Comparison of ENCODE assay signal across 8 cellular contexts in genomic region chr18:68713791-68714190, GRCh38. TPM values are rescaled to one million over a fixed set of nuclear protein-coding genes. Genes with fewer than 3 reads are reported as not detected.
A peak's percentile ranks its signal among the peaks of the same experiment; 100 is the strongest.
DNase-seq lines count a peak whose midpoint lies in the region; ATAC-seq, FAIRE-seq and TF ChIP-seq lines count a peak whose summit lies in the region.

No MANE protein-coding gene starts in this region.

- H3K4me3 ChIP-seq in GM12878 (peak overlapping the region; percentile 89), mesodermal cell (ENCODE audit: extremely low read depth, insufficient read depth, low read length, poor library complexity, severe bottlenecking) (peak overlapping the region; percentile 98)

- H3K9me3 ChIP-seq in GM12878 (replicated peaks; ENCODE audit: control insufficient read depth, insufficient read depth, low read length) = no peaks in the 10 kb centered on the region
- H3K9me3 ChIP-seq in mesodermal cell (ENCODE audit: control insufficient read depth, low read length) = no peaks in the 10 kb centered on the region

- TF ChIP-seq POLR2A in GM12878 (IDR thresholded peaks at IDR 0.05; ENCODE audit: low read depth, low read length) = no peak

- in situ Hi-C loops in GM12878 (cut with MboI) = loop anchor here (10.0 kb wide), 1 partner anchor 1491 kb away; the partner anchor contains the start of gene RTTN

- H3K27ac ChIP-seq in GM12878 (ENCODE audit: control insufficient read depth, insufficient read depth) (no peak overlapping the region), mesodermal cell (ENCODE audit: low read depth, low read length, severe bottlenecking) (peak overlapping the region; percentile 24)

- peak overlapping the region; percentile 96 for H3K27ac Mint-ChIP-seq in stimulated activated naive CD8-positive, alpha-beta T cell treated with anti-CD3 and anti-CD28 coated beads, Interleukin-15, Interleukin-2, amounts not matched to agents 100 ng/mL and 50 ng/mL, for 24 hours

- no peak overlapping the region for H2AFZ ChIP-seq in GM12878 (ENCODE audit: control insufficient read depth, low read depth, low read length)

- no peak for FAIRE-seq in GM12878 (lab: Jason Lieb, UNC)

- CTCF ChIA-PET in GM12878 (lab: Yijun Ruan, JAX) = interaction anchor here (0.6 to 1.0 kb wide), 2 partner anchors 18 to 20 kb away, joined by 3 read pairs; no protein-coding TSS in a partner anchor

- DNase-seq in stimulated activated naive CD8-positive, alpha-beta T cell treated with anti-CD3 and anti-CD28 coated beads, Interleukin-15, Interleukin-2, amounts not matched to agents 100 U/mL and 50 U/mL, for 24 hours = no peak
- no peak for DNase-seq in GM12878 (ENCODE audit: low read depth, low spot score)
- no peak for DNase-seq in NCI-H446 (lab: John Stamatoyannopoulos, UW)
- DNase-seq in NCI-H2171 treated with DMSO at 0.1 percent for 48 hours (lab: John Stamatoyannopoulos, UW) = no peak

- H3K9ac ChIP-seq in GM12878 (ENCODE audit: control insufficient read depth, insufficient read depth, low read length) = peak overlapping the region; percentile 81

- SMC1A ChIA-PET in GM12878 (lab: Charles Lee; ENCODE audit: uncharacterized antibody, unreplicated experiment) = interaction anchor here (1.2 kb wide), 1 partner anchor 8 kb away, joined by 3 read pairs; no protein-coding TSS in a partner anchor

- H3K4me1 ChIP-seq in GM12878 (ENCODE audit: control insufficient read depth, insufficient read depth, low read length) (peaks cover 5% of the 10 kb centered on the region; the same call in 1 of the 2 replicates), mesodermal cell (ENCODE audit: control insufficient read depth, insufficient read depth, low read length, poor library complexity, severe bottlenecking) (peaks cover 3% of the 10 kb centered on the region)

- BruUV-seq in GM12878 (replicated peaks; lab: Mats Ljungman, UMichigan) = no TSS peak

- H3K36me3 Mint-ChIP-seq in stimulated activated naive CD8-positive, alpha-beta T cell treated with anti-CD3 and anti-CD28 coated beads, Interleukin-15, Interleukin-2, amounts not matched to agents 100 ng/mL and 50 ng/mL, for 24 hours (ENCODE audit: low read depth) = peaks cover 53% of the 10 kb centered on the region

- no peaks in the 10 kb centered on the region for H3K27me3 ChIP-seq in GM12878 (replicated peaks in 1 of 2; ENCODE audit: control insufficient read depth in 2 of 2, insufficient read depth in 2 of 2, low read length in 1 of 2)

- no peaks in the 10 kb centered on the region for H3K9me3 Mint-ChIP-seq in stimulated activated naive CD8-positive, alpha-beta T cell treated with anti-CD3 and anti-CD28 coated beads, Interleukin-15, Interleukin-2, amounts not matched to agents 100 ng/mL and 50 ng/mL, for 24 hours

- TF ChIP-seq EP300 in GM12878 (IDR thresholded peaks at IDR 0.05; ENCODE audit: borderline replicate concordance in 1 of 2, control insufficient read depth in 1 of 2, low read depth in 2 of 2, low read length in 2 of 2) = no peak

- RAD21 ChIA-PET in GM12878 (lab: Charles Lee; ENCODE audit: unreplicated experiment) = no interaction called here

- H3K27me3 Mint-ChIP-seq in stimulated activated naive CD8-positive, alpha-beta T cell treated with anti-CD3 and anti-CD28 coated beads, Interleukin-15, Interleukin-2, amounts not matched to agents 100 ng/mL and 50 ng/mL, for 24 hours = no peaks in the 10 kb centered on the region

- peaks cover 4% of the 10 kb centered on the region; the same call in 1 of the 2 replicates for H4K20me1 ChIP-seq in GM12878 (ENCODE audit: control insufficient read depth, insufficient read depth)

- no peak for TF ChIP-seq CTCF in GM12878 (IDR thresholded peaks at IDR 0.05 in 2 of 3, conservative IDR thresholded peaks at IDR 0.05 in 1 of 3; ENCODE audit: control insufficient read depth in 2 of 3, extremely low read depth in 1 of 3, insufficient read depth in 1 of 3, low read depth in 3 of 3, low read length in 3 of 3)

- ATAC-seq in stimulated activated naive CD8-positive, alpha-beta T cell treated with anti-CD3 and anti-CD28 coated beads, Interleukin-15, Interleukin-2, amounts not matched to agents 100 U/mL and 50 U/mL, for 24 hours = no peak
- ATAC-seq in GM12878 (no peak), HG02678 (IDR thresholded peaks at IDR 0.05; ENCODE audit: unreplicated experiment) (no peak), HG02973 (IDR thresholded peaks at IDR 0.05; ENCODE audit: unreplicated experiment) (no peak)

- peaks cover 38% of the 10 kb centered on the region for H3K79me2 ChIP-seq in GM12878 (ENCODE audit: control insufficient read depth, insufficient read depth, low read length)

- intact Hi-C loops in GM12878 (cut with micrococcal nuclease; ENCODE audit: unreplicated experiment) = loop anchor here (10.0 kb wide), 1 partner anchor 1491 kb away; the partner anchor contains the start of gene RTTN

- H3K4me3 Mint-ChIP-seq in stimulated activated naive CD8-positive, alpha-beta T cell treated with anti-CD3 and anti-CD28 coated beads, Interleukin-15, Interleukin-2, amounts not matched to agents 100 ng/mL and 50 ng/mL, for 24 hours = peak overlapping the region; percentile 99

- peak overlapping the region; percentile 66 for H3K4me2 ChIP-seq in GM12878 (ENCODE audit: control insufficient read depth, insufficient read depth)

- under 1% methylated on average over 6 of the region's 6 CpGs for WGBS in GM12878 (ENCODE audit: insufficient coverage, insufficient replicate concordance, low lambda C conversion rate, missing lambda C conversion rate)
- WGBS in mesodermal cell (ENCODE audit: insufficient coverage in 2 of 2), 2 experiments = 25 to 26% methylated on average over 3 of the region's 6 CpGs

- peaks cover 0 to 16% of the 10 kb centered on the region in 2 experiments; a peak in 3 of 4 replicates for H3K36me3 ChIP-seq in GM12878 (ENCODE audit: control insufficient read depth in 2 of 2, insufficient read depth in 2 of 2, low read length in 1 of 2)
- peaks cover 32% of the 10 kb centered on the region for H3K36me3 ChIP-seq in mesodermal cell (ENCODE audit: control insufficient read depth, insufficient read depth, low read length)

- POLR2A ChIA-PET in GM12878 (lab: Charles Lee) = no interaction called here

- peaks cover 55% of the 10 kb centered on the region for H3K4me1 Mint-ChIP-seq in stimulated activated naive CD8-positive, alpha-beta T cell treated with anti-CD3 and anti-CD28 coated beads, Interleukin-15, Interleukin-2, amounts not matched to agents 100 ng/mL and 50 ng/mL, for 24 hours (ENCODE audit: low read depth)

- no peak for TF ChIP-seq RAD21 in GM12878 (IDR thresholded peaks at IDR 0.05; ENCODE audit: insufficient read depth, low read depth, low read length)

TF ChIP-seq in GM12878, 131 proteins besides CTCF, POLR2A, EP300 and RAD21:
- no peak for TF ChIP-seq MXI1 (IDR thresholded peaks at IDR 0.05; ENCODE audit: low read depth, low read length)
- no peak for TF ChIP-seq EZH2 (IDR thresholded peaks at IDR 0.05; ENCODE audit: borderline replicate concordance, control insufficient read depth, low read depth, low read length)
- TF ChIP-seq NR2F1 (conservative IDR thresholded peaks at IDR 0.05) = 0 out of 2 replicates have a peak, but pooled peaks have one; percentile 23
- peak; percentile 33; the same call in 1 of the 2 replicates for TF ChIP-seq JUNB (IDR thresholded peaks at IDR 0.05)
- TF ChIP-seq, protein P1, sequence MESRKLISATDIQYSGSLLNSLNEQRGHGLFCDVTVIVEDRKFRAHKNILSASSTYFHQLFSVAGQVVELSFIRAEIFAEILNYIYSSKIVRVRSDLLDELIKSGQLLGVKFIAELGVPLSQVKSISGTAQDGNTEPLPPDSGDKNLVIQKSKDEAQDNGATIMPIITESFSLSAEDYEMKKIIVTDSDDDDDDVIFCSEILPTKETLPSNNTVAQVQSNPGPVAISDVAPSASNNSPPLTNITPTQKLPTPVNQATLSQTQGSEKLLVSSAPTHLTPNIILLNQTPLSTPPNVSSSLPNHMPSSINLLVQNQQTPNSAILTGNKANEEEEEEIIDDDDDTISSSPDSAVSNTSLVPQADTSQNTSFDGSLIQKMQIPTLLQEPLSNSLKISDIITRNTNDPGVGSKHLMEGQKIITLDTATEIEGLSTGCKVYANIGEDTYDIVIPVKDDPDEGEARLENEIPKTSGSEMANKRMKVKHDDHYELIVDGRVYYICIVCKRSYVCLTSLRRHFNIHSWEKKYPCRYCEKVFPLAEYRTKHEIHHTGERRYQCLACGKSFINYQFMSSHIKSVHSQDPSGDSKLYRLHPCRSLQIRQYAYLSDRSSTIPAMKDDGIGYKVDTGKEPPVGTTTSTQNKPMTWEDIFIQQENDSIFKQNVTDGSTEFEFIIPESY (IDR thresholded peaks at IDR 0.05) = no peak

RNA-seq across cellular contexts. Expression of gene TMX3, which starts 1.1 kb away (rescaled TPM):
- total RNA-seq in GM12878 (2013; cell fraction: nucleolus; rRNA removed) = 280 and 297 TPM in 2 replicates
- total RNA-seq in GM12878 (2014; rRNA removed) = 29.6 and 39.2 TPM in 2 replicates
- total RNA-seq in GM12878 (2014; rRNA removed; fragmentation: Illumina TruSeq; extraction: Trizol) = 34.9 and 39.7 TPM in 2 replicates
- 37.0 and 38.3 TPM in 2 replicates for total RNA-seq in GM12878 (2021)
- 12.7 TPM for polyA plus RNA-seq in GM12878 (2011; ENCODE audit: low read depth)
- 85.6 and 129 TPM in 2 replicates for polyA plus RNA-seq in GM12878 (2011; rRNA removed)
- polyA plus RNA-seq in GM12878 (2011; cell fraction: cytosol; rRNA removed) = 22.7 and 23.3 TPM in 2 replicates
- 136 and 166 TPM in 2 replicates for polyA plus RNA-seq in GM12878 (2011; cell fraction: nucleus; rRNA removed)
- polyA plus RNA-seq in GM12878 (2012) = 16.7 and 22.0 TPM in 2 replicates
- polyA plus RNA-seq in GM12878 (2014; fragmentation: Illumina TruSeq; extraction: Trizol) = 38.8 and 44.7 TPM in 2 replicates
- 10 to 100 TPM; 14.2 to 16.4 TPM for polyA plus RNA-seq in GM12878 (2014; fragmentation: Nextera tagmentation; extraction: Ambion mirVana)
- polyA plus RNA-seq in GM12878 (2014; rRNA removed) = 29.8 and 31.8 TPM in 2 replicates
- polyA plus RNA-seq in GM12878 (2016; fragmentation: Nextera tagmentation; extraction: Ambion mirVana) = 10 to 100 TPM; 27.1 to 27.9 TPM
- polyA minus RNA-seq in GM12878 (2011; rRNA and poly(A)+ RNA removed) = 42.7 and 64.7 TPM in 2 replicates
- 25.6 and 29.5 TPM in 2 replicates for polyA minus RNA-seq in GM12878 (2011; cell fraction: cytosol; rRNA and poly(A)+ RNA removed)
- 83.5 and 128 TPM in 2 replicates for polyA minus RNA-seq in GM12878 (2011; cell fraction: nucleus; rRNA and poly(A)+ RNA removed)
- polyA plus RNA-seq in mesodermal cell (2013, experiment 1 of 2) = 41.1 TPM
- 43.8 TPM for polyA plus RNA-seq in mesodermal cell (2013, experiment 2 of 2)
